Comparison of ENCODE assay signal across 10 cellular contexts in genomic region chr6:111478064-111478476, GRCh38. TPM values are rescaled to one million over a fixed set of nuclear protein-coding genes. Genes with fewer than 3 reads are reported as not detected.
DNase-seq lines count a peak whose midpoint lies in the region; FAIRE-seq and TF ChIP-seq lines count a peak whose summit lies in the region.
"Had no signal": no experiment of that assay in that cellular context is flagged by ENCODE, and none has a peak within 500 bp of the region (broad histone marks: within the 10 kb centered on the region; RNA-seq: fewer than 3 reads in every experiment).

No MANE protein-coding gene starts in this region.

- FAIRE-seq in astrocyte (lab: Jason Lieb, UNC) (peak; percentile 32), GM19239 (lab: Jason Lieb, UNC) (no peak)

- H4K20me1 ChIP-seq in Loucy (ENCODE audit: insufficient read depth, low read length, poor library complexity, severe bottlenecking): peaks cover 57% of the 10 kb centered on the region
- H4K20me1 ChIP-seq in astrocyte (ENCODE audit: insufficient read depth, low read length): peaks cover 42% of the 10 kb centered on the region

- H3K9ac ChIP-seq in Loucy (ENCODE audit: low read depth, low read length, poor library complexity, severe bottlenecking) (peak overlapping the region; percentile 36), astrocyte (ENCODE audit: low read length) (peak overlapping the region; percentile 6)

- H3K27me3 ChIP-seq in Loucy (ENCODE audit: insufficient read depth, low read length, poor library complexity, severe bottlenecking) (no peaks in the 10 kb centered on the region), astrocyte (ENCODE audit: insufficient read depth, low read length) (no peaks in the 10 kb centered on the region)

- H3K4me3 ChIP-seq in Loucy (ENCODE audit: low read length, poor library complexity, severe bottlenecking) (peak overlapping the region; percentile 50), astrocyte (ENCODE audit: insufficient read depth, low read depth, low read length) (peak overlapping the region; percentile 15)

- H3K36me3 ChIP-seq in Loucy (ENCODE audit: insufficient read depth, low read length) (no peaks in the 10 kb centered on the region), astrocyte (ENCODE audit: insufficient read depth, low read length) (no peaks in the 10 kb centered on the region)

- H3K4me2 ChIP-seq in Loucy (ENCODE audit: low read depth, low read length, poor library complexity, severe bottlenecking): peak overlapping the region; percentile 75
- peak overlapping the region; percentile 55 for H3K4me2 ChIP-seq in astrocyte (ENCODE audit: low read length)

- peaks cover 96% of the 10 kb centered on the region for H3K79me2 ChIP-seq in Loucy (ENCODE audit: insufficient read depth, low read length)
- H3K79me2 ChIP-seq in astrocyte (ENCODE audit: insufficient read depth, low read length): peaks cover 97% of the 10 kb centered on the region

- H3K4me1 ChIP-seq in Loucy (ENCODE audit: insufficient read depth, low read length, poor library complexity, severe bottlenecking) (peaks cover 42% of the 10 kb centered on the region), astrocyte (ENCODE audit: insufficient read depth, low read length) (peaks cover 29% of the 10 kb centered on the region)

- peaks cover 3% of the 10 kb centered on the region for H3K36me3 Mint-ChIP-seq in astrocyte (ENCODE audit: low read depth, unreplicated experiment)

- H3F3A ChIP-seq in Loucy (ENCODE audit: low read depth): no peaks in the 10 kb centered on the region

- peak overlapping the region; percentile 74 for H3K4me3 Mint-ChIP-seq in astrocyte (ENCODE audit: unreplicated experiment)
- H3K4me3 Mint-ChIP-seq: activated naive CD4-positive, alpha-beta T cell treated with anti-CD3 and anti-CD28 coated beads for 36 hours had no signal

- TF ChIP-seq CTCF in Loucy (conservative IDR thresholded peaks at IDR 0.05; ENCODE audit: low read length) (no peak), astrocyte (IDR thresholded peaks at IDR 0.05; ENCODE audit: insufficient read depth, low read depth, low read length) (no peak)

- H2AFZ ChIP-seq in Loucy (ENCODE audit: low read length) (no peak overlapping the region), astrocyte (ENCODE audit: low read depth, low read length) (no peak overlapping the region)

- H3K9me3 Mint-ChIP-seq in astrocyte (ENCODE audit: unreplicated experiment): no peaks in the 10 kb centered on the region
- H3K9me3 Mint-ChIP-seq: activated naive CD4-positive, alpha-beta T cell treated with anti-CD3 and anti-CD28 coated beads for 36 hours had no signal

- H3K9me3 ChIP-seq in Loucy (ENCODE audit: insufficient read depth, low read depth, low read length) (no peaks in the 10 kb centered on the region), astrocyte (ENCODE audit: insufficient read depth, low read depth, low read length) (no peaks in the 10 kb centered on the region)

- no peaks in the 10 kb centered on the region for H3K27me3 Mint-ChIP-seq in astrocyte (ENCODE audit: low read depth, unreplicated experiment)

- DNase-seq in COLO829 (ENCODE audit: low spot score) (peak; percentile 63), astrocyte (ENCODE audit: low read depth) (peak; percentile 61), medulla oblongata (ENCODE audit: extremely low spot score) (peak; percentile 23), iPS-NIHi7 (ENCODE audit: extremely low spot score) (no peak), T-helper 2 cell (no peak), GM19239 (ENCODE audit: insufficient read length, low spot score) (no peak), DMS114 treated with DMSO at 0.1 percent for 48 hours (lab: John Stamatoyannopoulos, UW; ENCODE audit: unreplicated experiment) (no peak)
- DNase-seq: activated naive CD4-positive, alpha-beta T cell treated with anti-CD3 and anti-CD28 coated beads for 36 hours had no signal

- H3K4me1 Mint-ChIP-seq in astrocyte (ENCODE audit: low read depth, unreplicated experiment): peaks cover 18% of the 10 kb centered on the region

- H3K27ac ChIP-seq in astrocyte (ENCODE audit: low read depth, low read length): peak overlapping the region; percentile 50
- H3K27ac ChIP-seq: HL-60 had no signal

- H3K27ac Mint-ChIP-seq in astrocyte (ENCODE audit: unreplicated experiment): peak overlapping the region; percentile 94
- H3K27ac Mint-ChIP-seq: activated naive CD4-positive, alpha-beta T cell treated with anti-CD3 and anti-CD28 coated beads for 36 hours had no signal

- H3K9me2 ChIP-seq in Loucy (replicated peaks; ENCODE audit: low read depth, low read length): no peaks in the 10 kb centered on the region

RNA-seq across cellular contexts. Expression of gene REV3L, which starts 4.9 kb away (rescaled TPM):
- 18.2 and 23.0 TPM in 2 replicates for total RNA-seq in astrocyte

Comparison
In these comparisons a context has a peak if more than half of its experiments do, and no peak if none do; other contexts are left out.
1. DNase-seq: peak in COLO829 (single experiment), astrocyte (single experiment) and medulla oblongata (single experiment); none in iPS-NIHi7 (single experiment), T-helper 2 cell (0 of 5), GM19239 (single experiment) and DMS114 treated with DMSO at 0.1 percent for 48 hours (single experiment).